30 cellular contexts compared by ENCODE assay signal in genomic region chr10:66318761-66319160, GRCh38.
"Had no signal": no experiment of that assay in that cellular context is flagged by ENCODE, and none has a peak within 500 bp of the region (broad histone marks: within the 10 kb centered on the region; RNA-seq: fewer than 3 reads in every experiment).

No MANE protein-coding gene starts in this region.

- H3K4me1 ChIP-seq: adrenal gland, ascending aorta, breast epithelium had no signal

- DNase-seq: activated effector memory CD4-positive, alpha-beta T cell treated with anti-CD3 and anti-CD28 coated beads, Interleukin-2, amount 50 U/mL, for 16 hours; activated effector memory CD4-positive, alpha-beta T cell treated with Interleukin-2 at 50 U/mL for 16 hours; activated gamma-delta T cell; activated gamma-delta T cell treated with Interleukin-2 at 50 U/mL for 16 hours; activated naive CD4-positive, alpha-beta T cell; activated naive CD4-positive, alpha-beta T cell treated with anti-CD3 and anti-CD28 coated beads for 36 hours; activated naive CD4-positive, alpha-beta T cell treated with anti-CD3 and anti-CD28 coated beads, Interleukin-2, amount 10 ng/mL, durations not matched to agents 7 days and 5 days; activated naive CD4-positive, alpha-beta T cell treated with anti-CD3 and anti-CD28 coated beads, Interleukin-2, amount 50 U/mL, for 16 hours; activated naive CD4-positive, alpha-beta T cell treated with Interleukin-2 at 50 U/mL for 16 hours; activated naive CD8-positive, alpha-beta T cell treated with anti-CD3 and anti-CD28 coated beads for 36 hours; activated naive CD8-positive, alpha-beta T cell treated with anti-CD3 and anti-CD28 coated beads, Interleukin-2, amount 10 ng/mL, durations not matched to agents 7 days and 5 days; activated naive CD8-positive, alpha-beta T cell treated with anti-CD3 and anti-CD28 coated beads, Interleukin-2, amount 50 U/mL, for 24 hours; activated T-cell treated with anti-CD3 and anti-CD28 coated beads, Interleukin-2, amount 50 U/mL, for 1 hour; activated T-cell treated with anti-CD3 and anti-CD28 coated beads, Interleukin-2, amount 50 U/mL, for 24 hours; activated T-cell treated with anti-CD3 and anti-CD28 coated beads, Interleukin-2, amount 50 U/mL, for 4 hours; activated T-cell treated with anti-CD3 and anti-CD28 coated beads, Interleukin-2, amount 50 U/mL, for 48 hours; activated T-cell treated with anti-CD3 and anti-CD28 coated beads, Interleukin-2, amount 50 U/mL, for 72 hours; adrenal gland; amniotic stem cell; amygdala; anterior cingulate cortex; aorta; body of pancreas; brain microvascular endothelial cell; caudate nucleus; central memory CD4-positive, alpha-beta T cell; cerebellar nuclear complex had no signal

- H3K27me3 ChIP-seq: adrenal gland, ascending aorta, body of pancreas, brain microvascular endothelial cell, breast epithelium, cardiac muscle cell had no signal

- H3K36me3 ChIP-seq: adrenal gland, ascending aorta, brain microvascular endothelial cell, breast epithelium, cardiac muscle cell had no signal

- H3K27ac ChIP-seq: adrenal gland, ascending aorta, body of pancreas, brain microvascular endothelial cell, breast epithelium, cardiac muscle cell had no signal

- H3K9me3 ChIP-seq: adrenal gland, ascending aorta, body of pancreas, breast epithelium had no signal

- H3K4me3 ChIP-seq: adrenal gland, ascending aorta, body of pancreas, breast epithelium, cardiac muscle cell had no signal
